In genomic region chr3:192892981-192893827, GRCh38 we compare ENCODE assay signal across 8 cellular contexts. TPM values are rescaled to one million over a fixed set of nuclear protein-coding genes. Genes with fewer than 3 reads are reported as not detected.
DNase-seq lines count a peak whose midpoint lies in the region; ATAC-seq and TF ChIP-seq lines count a peak whose summit lies in the region.

No MANE protein-coding gene starts in this region.

- CTCF ChIA-PET in HEK293 (lab: Yijun Ruan, JAX), result interaction anchor here (0.6 to 1.3 kb wide), 3 partner anchors 76 to 644 kb away, joined by 3 to 5 read pairs (median 4); no protein-coding TSS in a partner anchor
- CTCF ChIA-PET in activated CD4-positive, alpha-beta memory T cell treated with anti-CD3 and anti-CD28 coated beads, Interleukin-2, amount 10 ng/mL, durations not matched to agents 7 days and 5 days (lab: Charles Lee), result interaction anchor here (0.8 to 4.0 kb wide), 5 partner anchors 15 to 76 kb away, joined by 3 to 25 read pairs (median 9); partner anchors contain the start of gene MB21D2

- no peaks in the 10 kb centered on the region for H3K36me3 ChIP-seq in HEK293 (ENCODE audit: control insufficient read depth in 2 of 2, insufficient read depth in 1 of 2, low read length in 2 of 2)

- no peak for TF ChIP-seq CTCF in HEK293 (tag by site-specific recombination; IDR thresholded peaks at IDR 0.05)
- TF ChIP-seq CTCF in fibroblast of pulmonary artery (IDR thresholded peaks at IDR 0.05; ENCODE audit: low read length, missing control alignments), result no peak
- TF ChIP-seq CTCF in progenitor cell of endocrine pancreas (IDR thresholded peaks at IDR 0.05; ENCODE audit: unreplicated experiment), result no peak

- H3K4me3 ChIP-seq in HEK293 (ENCODE audit: low read depth, low read length), result no peak overlapping the region
- H3K4me3 ChIP-seq in fibroblast of pulmonary artery (replicated peaks; ENCODE audit: low read depth, low read length), result no peak overlapping the region

- ATAC-seq in GM18505 (IDR thresholded peaks at IDR 0.05; ENCODE audit: unreplicated experiment), result peak; percentile 93

- H3K4me1 ChIP-seq in HEK293 (ENCODE audit: control insufficient read depth, insufficient read depth, low read length), result peaks cover 13% of the 10 kb centered on the region

- POLR2A ChIA-PET in HEK293 (lab: Yijun Ruan, JAX), result interaction anchor here (0.8 to 1.8 kb wide), 2 partner anchors 24 to 148 kb away, joined by 3 to 5 read pairs; no protein-coding TSS in a partner anchor
- POLR2A ChIA-PET in activated CD4-positive, alpha-beta memory T cell treated with anti-CD3 and anti-CD28 coated beads, Interleukin-2, amount 10 ng/mL, durations not matched to agents 7 days and 5 days (lab: Charles Lee), result interaction anchor here (0.8 to 15.3 kb wide), 14 partner anchors 9 to 1413 kb away, joined by 3 to 299 read pairs (median 4); partner anchors contain the start of gene MB21D2

- no peaks in the 10 kb centered on the region for H3K9me3 ChIP-seq in HEK293 (ENCODE audit: control insufficient read depth, insufficient read depth, low read depth, low read length)

- peak overlapping the region; percentile 33 for H3K4me3 Mint-ChIP-seq in activated CD4-positive, alpha-beta memory T cell treated with anti-CD3 and anti-CD28 coated beads, Interleukin-2, amount 10 ng/mL, durations not matched to agents 7 days and 5 days
- no peak overlapping the region for H3K4me3 Mint-ChIP-seq in progenitor cell of endocrine pancreas (ENCODE audit: low read depth)

- DNase-seq in M059J (ENCODE audit: low read depth) (peak; percentile 100), fibroblast of pulmonary artery (ENCODE audit: low read depth) (peak; percentile 77), renal cortical epithelial cell (ENCODE audit: low read depth) (peak; percentile 97), cerebellar nuclear complex (lab: John Stamatoyannopoulos, UW) (no peak), progenitor cell of endocrine pancreas (ENCODE audit: low spot score, unreplicated experiment) (no peak)
- peak; percentile 86 for DNase-seq in activated CD4-positive, alpha-beta memory T cell treated with anti-CD3 and anti-CD28 coated beads, Interleukin-2, amount 10 ng/mL, durations not matched to agents 7 days and 5 days

- peaks cover 2% of the 10 kb centered on the region for H3K9me3 Mint-ChIP-seq in activated CD4-positive, alpha-beta memory T cell treated with anti-CD3 and anti-CD28 coated beads, Interleukin-2, amount 10 ng/mL, durations not matched to agents 7 days and 5 days
- peaks cover 4% of the 10 kb centered on the region for H3K9me3 Mint-ChIP-seq in progenitor cell of endocrine pancreas (ENCODE audit: low read depth)

- peaks cover 96% of the 10 kb centered on the region for H3K4me1 Mint-ChIP-seq in activated CD4-positive, alpha-beta memory T cell treated with anti-CD3 and anti-CD28 coated beads, Interleukin-2, amount 10 ng/mL, durations not matched to agents 7 days and 5 days
- H3K4me1 Mint-ChIP-seq in progenitor cell of endocrine pancreas (ENCODE audit: low read depth), result peaks cover 51% of the 10 kb centered on the region

- H3K27ac ChIP-seq in HEK293 (ENCODE audit: extremely low read depth, low read depth, low read length), result no peak overlapping the region

- peaks cover 2% of the 10 kb centered on the region for H3K27me3 Mint-ChIP-seq in activated CD4-positive, alpha-beta memory T cell treated with anti-CD3 and anti-CD28 coated beads, Interleukin-2, amount 10 ng/mL, durations not matched to agents 7 days and 5 days
- peaks cover 5% of the 10 kb centered on the region for H3K27me3 Mint-ChIP-seq in progenitor cell of endocrine pancreas

- no peak for TF ChIP-seq POLR2A in GM18505 (IDR thresholded peaks at IDR 0.05; ENCODE audit: borderline replicate concordance, extremely low read depth, insufficient read depth, insufficient read length)

- peaks cover 49% of the 10 kb centered on the region for H3K36me3 Mint-ChIP-seq in activated CD4-positive, alpha-beta memory T cell treated with anti-CD3 and anti-CD28 coated beads, Interleukin-2, amount 10 ng/mL, durations not matched to agents 7 days and 5 days (ENCODE audit: low read depth)
- peaks cover 7% of the 10 kb centered on the region for H3K36me3 Mint-ChIP-seq in progenitor cell of endocrine pancreas (ENCODE audit: insufficient read depth)

- H3K27ac Mint-ChIP-seq in activated CD4-positive, alpha-beta memory T cell treated with anti-CD3 and anti-CD28 coated beads, Interleukin-2, amount 10 ng/mL, durations not matched to agents 7 days and 5 days, result peak overlapping the region; percentile 96
- H3K27ac Mint-ChIP-seq in progenitor cell of endocrine pancreas, result no peak overlapping the region

TF ChIP-seq in HEK293, 187 proteins besides CTCF, POLR2A, EP300 and RAD21 (continues in another document):
- peak; percentile 91 for TF ChIP-seq SP7 (tag by site-specific recombination; IDR thresholded peaks at IDR 0.05)
- TF ChIP-seq ZBTB8A (tag by site-specific recombination; IDR thresholded peaks at IDR 0.05), result peak; percentile 78
- TF ChIP-seq ZNF140 (tag by site-specific recombination; IDR thresholded peaks at IDR 0.05), result no peak
- TF ChIP-seq ZNF2 (tag by site-specific recombination; IDR thresholded peaks at IDR 0.05), result peak; percentile 58
- TF ChIP-seq WT1 (tag by site-specific recombination; IDR thresholded peaks at IDR 0.05), result peak; percentile 69
- TF ChIP-seq HIC1 (tag by site-specific recombination; IDR thresholded peaks at IDR 0.05), result peak; percentile 95
- TF ChIP-seq, protein P1, sequence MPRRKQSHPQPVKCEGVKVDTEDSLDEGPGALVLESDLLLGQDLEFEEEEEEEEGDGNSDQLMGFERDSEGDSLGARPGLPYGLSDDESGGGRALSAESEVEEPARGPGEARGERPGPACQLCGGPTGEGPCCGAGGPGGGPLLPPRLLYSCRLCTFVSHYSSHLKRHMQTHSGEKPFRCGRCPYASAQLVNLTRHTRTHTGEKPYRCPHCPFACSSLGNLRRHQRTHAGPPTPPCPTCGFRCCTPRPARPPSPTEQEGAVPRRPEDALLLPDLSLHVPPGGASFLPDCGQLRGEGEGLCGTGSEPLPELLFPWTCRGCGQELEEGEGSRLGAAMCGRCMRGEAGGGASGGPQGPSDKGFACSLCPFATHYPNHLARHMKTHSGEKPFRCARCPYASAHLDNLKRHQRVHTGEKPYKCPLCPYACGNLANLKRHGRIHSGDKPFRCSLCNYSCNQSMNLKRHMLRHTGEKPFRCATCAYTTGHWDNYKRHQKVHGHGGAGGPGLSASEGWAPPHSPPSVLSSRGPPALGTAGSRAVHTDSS (tag by site-specific recombination; IDR thresholded peaks at IDR 0.05), result no peak
- TF ChIP-seq ZNF660 (tag by site-specific recombination; IDR thresholded peaks at IDR 0.05), result peak; percentile 93
- peak; percentile 83 for TF ChIP-seq PRDM10 (tag by site-specific recombination; IDR thresholded peaks at IDR 0.05)
- TF ChIP-seq ZNF510 (tag by site-specific recombination; IDR thresholded peaks at IDR 0.05; ENCODE audit: insufficient replicate concordance), result no peak
- TF ChIP-seq ZNF24 (tag by site-specific recombination; IDR thresholded peaks at IDR 0.05), result peak; percentile 63; the same call in 1 of the 2 replicates
- TF ChIP-seq KLF10 (tag by site-specific recombination; IDR thresholded peaks at IDR 0.05), result peak; percentile 47; the same call in 1 of the 2 replicates
- TF ChIP-seq ZNF426 (tag by site-specific recombination; IDR thresholded peaks at IDR 0.05), result no peak

RNA-seq across cellular contexts. Expression of gene MB21D2, which starts 24.5 kb away (rescaled TPM):
- 28.3 and 35.0 TPM in 2 replicates for total RNA-seq in M059J (2014; rRNA removed; shearing (Covaris generic))
- total RNA-seq in activated CD4-positive, alpha-beta memory T cell treated with anti-CD3 and anti-CD28 coated beads, Interleukin-2, amount 10 ng/mL, durations not matched to agents 7 days and 5 days, result 10 to 100 TPM; 19.8 to 21.0 TPM
- total RNA-seq in renal cortical epithelial cell (13.9 and 61.8 TPM in 2 replicates), progenitor cell of endocrine pancreas (12.5 and 13.4 TPM in 2 replicates)

Comparison
In these comparisons a context has a peak if more than half of its experiments do, and no peak if none do; other contexts are left out.
1. DNase-seq: peak in M059J (single experiment), activated CD4-positive, alpha-beta memory T cell treated with anti-CD3 and anti-CD28 coated beads, Interleukin-2, amount 10 ng/mL, durations not matched to agents 7 days and 5 days (single experiment), fibroblast of pulmonary artery (single experiment) and renal cortical epithelial cell (single experiment); none in cerebellar nuclear complex (0 of 2) and progenitor cell of endocrine pancreas (single experiment).